16 cellular contexts compared by ENCODE assay signal in the genomic region with DNA sequence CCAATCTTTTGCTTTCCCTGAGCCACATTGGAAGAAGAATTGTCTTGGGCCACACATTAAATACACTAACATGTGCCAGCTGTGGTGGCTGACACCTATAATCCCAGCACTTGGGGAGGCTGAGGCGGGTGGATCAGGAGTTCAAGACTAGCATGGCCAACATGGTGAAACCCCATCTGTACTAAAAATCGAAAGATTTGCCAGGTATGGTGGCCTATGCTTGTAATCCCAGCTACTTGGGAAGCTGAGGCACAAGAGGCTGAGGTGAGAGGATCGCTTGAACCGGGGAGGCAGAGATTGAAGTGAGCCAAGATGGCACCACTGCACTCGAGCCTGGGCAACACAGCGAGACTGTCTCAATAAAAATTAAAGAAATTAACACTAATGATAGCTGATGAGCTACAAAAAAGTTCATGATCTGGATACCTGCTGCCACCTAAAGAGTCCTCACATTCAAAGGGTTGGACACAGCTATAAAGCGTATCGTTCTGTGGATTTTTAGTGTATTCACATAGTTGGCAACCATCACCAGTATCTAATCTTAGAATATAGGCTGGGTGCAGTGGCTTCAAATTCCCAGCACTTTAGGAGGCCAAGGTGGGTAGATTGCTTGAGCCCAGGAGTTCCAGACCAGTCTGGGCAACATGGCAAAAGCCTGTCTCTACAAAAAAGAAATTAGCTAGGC. TPM values are rescaled to one million over a fixed set of nuclear protein-coding genes. Genes with fewer than 3 reads are reported as not detected.
DNase-seq lines count a peak whose midpoint lies in the region; ATAC-seq, FAIRE-seq and TF ChIP-seq lines count a peak whose summit lies in the region.
"Had no signal": no experiment of that assay in that cellular context is flagged by ENCODE, and none has a peak within 500 bp of the region (broad histone marks: within the 10 kb centered on the region; RNA-seq: fewer than 3 reads in every experiment).

No MANE protein-coding gene starts in this region.

- no peaks in the 10 kb centered on the region for H3K9me3 ChIP-seq in K562 (replicated peaks; ENCODE audit: control insufficient read depth, insufficient read depth, low read depth, low read length)
- H3K9me3 ChIP-seq: thoracic aorta had no signal

- no peaks in the 10 kb centered on the region for H3K27me3 Mint-ChIP-seq in stimulated activated naive CD8-positive, alpha-beta T cell treated with anti-CD3 and anti-CD28 coated beads, Interleukin-15, Interleukin-2, amounts not matched to agents 100 ng/mL and 50 ng/mL, for 24 hours

- peak overlapping the region; percentile 11; the same call in 1 of the 3 replicates for H3K27ac ChIP-seq in K562 (ENCODE audit: extremely low read depth, low read depth, low read length)
- H3K27ac ChIP-seq: thoracic aorta had no signal

- H3K4me2 ChIP-seq in K562 (ENCODE audit: insufficient read depth, low read length), result no peak overlapping the region

- TF ChIP-seq RAD21 in K562 (CRISPR knock-in tag; conservative IDR thresholded peaks at IDR 0.05 in 1 of 2, IDR thresholded peaks at IDR 0.05 in 1 of 2), result no peak

- ATAC-seq in K562 (peak; percentile 46), GM21367 (IDR thresholded peaks at IDR 0.05; ENCODE audit: unreplicated experiment) (no peak)

- H4K20me1 ChIP-seq in K562 (replicated peaks; ENCODE audit: control insufficient read depth, insufficient read depth, low read length), result peaks cover 4% of the 10 kb centered on the region; the same call in 1 of the 2 replicates

- H3K36me3 ChIP-seq in K562 (ENCODE audit: control insufficient read depth, insufficient read depth, low read length), result peaks cover 46% of the 10 kb centered on the region

- H3K4me1 ChIP-seq in K562 (replicated peaks in 1 of 2; ENCODE audit: control insufficient read depth in 2 of 2, insufficient read depth in 2 of 2, low read length in 2 of 2), result peaks cover 0 to 4% of the 10 kb centered on the region in 2 experiments; a peak in 1 of 5 replicates

- peak; percentile 67; the same call in 1 of the 2 replicates for TF ChIP-seq POLR2A in K562 (conservative IDR thresholded peaks at IDR 0.05)

- CTCF ChIA-PET in K562 (lab: Yijun Ruan, JAX; ENCODE audit: low intra/inter-chr PET ratio), result no interaction called here

- no peaks in the 10 kb centered on the region for H3K9me3 Mint-ChIP-seq in stimulated activated naive CD8-positive, alpha-beta T cell treated with anti-CD3 and anti-CD28 coated beads, Interleukin-15, Interleukin-2, amounts not matched to agents 100 ng/mL and 50 ng/mL, for 24 hours

- TF ChIP-seq EP300 in K562 (IDR thresholded peaks at IDR 0.05; ENCODE audit: low read length), result no peak

- H3K4me1 Mint-ChIP-seq in stimulated activated naive CD8-positive, alpha-beta T cell treated with anti-CD3 and anti-CD28 coated beads, Interleukin-15, Interleukin-2, amounts not matched to agents 100 ng/mL and 50 ng/mL, for 24 hours (ENCODE audit: low read depth), result peaks cover 9% of the 10 kb centered on the region

- in situ Hi-C loops in K562 (cut with MboI), result no loop called here
- in situ Hi-C loops in KBM-7 (cut with MboI; ENCODE audit: low pct_unique_long_range_greater_than_20kb, low sequenced_read_pairs), result no loop called here

- intact Hi-C loops in K562 (cut with micrococcal nuclease), result no loop called here

- POLR2A ChIA-PET in K562 (lab: Yijun Ruan, JAX), result interaction anchor here (1.0 to 1.9 kb wide), 7 partner anchors 11 to 77 kb away, joined by 3 to 7 read pairs (median 4); a partner anchor contains a TSS

- no peaks in the 10 kb centered on the region for H3K9me1 ChIP-seq in K562 (ENCODE audit: control insufficient read depth, insufficient read depth, low read length)

- H3K4me3 ChIP-seq in K562, result no peak overlapping the region
- H3K4me3 ChIP-seq: thoracic aorta had no signal

- peak; percentile 6 for DNase-seq in stimulated activated CD4-positive, alpha-beta T cell treated with anti-CD3 and anti-CD28 coated beads, Interleukin-1b, Interleukin-23, amount 100 ng/mL, for 48 hours
- no peak for DNase-seq in stimulated activated CD4-positive, alpha-beta T cell treated with anti-CD3 and anti-CD28 coated beads, Interleukin-12 subunit alpha, Interleukin-12 subunit beta, amount 100 ng/mL, for 4 hours
- peak; percentile 38 for DNase-seq in NAMALWA (ENCODE audit: low spot score)
- DNase-seq in K562 (ENCODE audit: extremely low read depth in 1 of 4, low spot score in 3 of 4), result peak in 1 of 4 experiments; percentile 31
- no peak for DNase-seq in KBM-7
- no peak for DNase-seq in NCI-H446 treated with DMSO at 0.1 percent for 48 hours (lab: John Stamatoyannopoulos, UW)
- DNase-seq: activated CD4-positive, CD25-positive, alpha-beta regulatory T cell; COR-L47; NCI-H1092; NCI-H345; right cardiac atrium; SHP77 treated with DMSO at 0.1 percent for 48 hours had no signal

- no peaks in the 10 kb centered on the region for H3K27me3 ChIP-seq in K562 (ENCODE audit: control insufficient read depth in 2 of 2, insufficient read depth in 2 of 2, low read length in 2 of 2)

- H3K27ac Mint-ChIP-seq in stimulated activated naive CD8-positive, alpha-beta T cell treated with anti-CD3 and anti-CD28 coated beads, Interleukin-15, Interleukin-2, amounts not matched to agents 100 ng/mL and 50 ng/mL, for 24 hours, result peak overlapping the region; percentile 6

- H3K9ac ChIP-seq in K562 (ENCODE audit: insufficient read depth in 1 of 2, low read depth in 2 of 2, low read length in 2 of 2), result no peak overlapping the region

- H3K79me2 ChIP-seq in K562 (ENCODE audit: control insufficient read depth, insufficient read depth, low read length), result no peaks in the 10 kb centered on the region

- 74% methylated on average over 8 of the region's 8 CpGs for WGBS in K562 (ENCODE audit: insufficient coverage, low coverage, missing lambda C conversion rate)

- FAIRE-seq in K562 (lab: Jason Lieb, UNC), result no peak

- no peak overlapping the region for H3K4me3 Mint-ChIP-seq in stimulated activated naive CD8-positive, alpha-beta T cell treated with anti-CD3 and anti-CD28 coated beads, Interleukin-15, Interleukin-2, amounts not matched to agents 100 ng/mL and 50 ng/mL, for 24 hours

- no peak overlapping the region for H2AFZ ChIP-seq in K562 (ENCODE audit: low read depth, low read length)

- no peak for TF ChIP-seq CTCF in K562 (IDR thresholded peaks at IDR 0.05 in 2 of 3, conservative IDR thresholded peaks at IDR 0.05 in 1 of 3; ENCODE audit: insufficient read depth in 2 of 3, low read depth in 1 of 3, low read length in 3 of 3)

- no TSS peak for BruUV-seq in K562 (replicated peaks; lab: Mats Ljungman, UMichigan)

- H3K36me3 Mint-ChIP-seq in stimulated activated naive CD8-positive, alpha-beta T cell treated with anti-CD3 and anti-CD28 coated beads, Interleukin-15, Interleukin-2, amounts not matched to agents 100 ng/mL and 50 ng/mL, for 24 hours (ENCODE audit: low read depth), result peaks cover 36% of the 10 kb centered on the region

RNA-seq across cellular contexts. Expression of a gene that starts 3.4 kb away (rescaled TPM):
- not detected in 2 replicates for total RNA-seq in K562 (2011; cell fraction: chromatin; rRNA removed; ENCODE audit: low replicate concordance)
- not detected in 2 replicates for total RNA-seq in K562 (2011; cell fraction: nucleolus; rRNA removed)
- not detected in 2 replicates for total RNA-seq in K562 (2011; cell fraction: nucleoplasm; rRNA removed)
- not detected in 2 replicates for total RNA-seq in K562 (2014; rRNA removed)
- total RNA-seq in K562 (2014; rRNA removed; fragmentation: Illumina TruSeq; extraction: Trizol), result not detected in 2 replicates
- not detected in 2 replicates for total RNA-seq in K562 (2015; rRNA removed; fragmentation: Illumina TruSeq; extraction: Trizol)
- total RNA-seq in K562 (2021), result not detected in 2 replicates
- not detected in 2 replicates for polyA plus RNA-seq in K562 (2011; rRNA removed)
- polyA plus RNA-seq in K562 (2011; cell fraction: cytosol; rRNA removed), result not detected in 2 replicates
- polyA plus RNA-seq in K562 (2011; cell fraction: nucleus; rRNA removed), result not detected in 2 replicates
- not detected in 2 replicates for polyA plus RNA-seq in K562 (2012)
- not detected in 2 replicates for polyA plus RNA-seq in K562 (2014; fragmentation: Illumina TruSeq; extraction: Trizol)
- not detected for polyA plus RNA-seq in K562 (2014; fragmentation: Nextera tagmentation; extraction: Ambion mirVana)
- polyA plus RNA-seq in K562 (2014; rRNA removed), result not detected in 2 replicates
- polyA minus RNA-seq in K562 (2011; rRNA and poly(A)+ RNA removed), result 0.42 TPM in 1 of 2 replicates, not detected in the other
- polyA minus RNA-seq in K562 (2011; cell fraction: cytosol; rRNA and poly(A)+ RNA removed), result not detected in 2 replicates
- polyA minus RNA-seq in K562 (2011; cell fraction: nucleus; rRNA and poly(A)+ RNA removed), result not detected in 2 replicates
- total RNA-seq: mononuclear cell, thoracic aorta had no signal

RNA-seq across cellular contexts. Expression of a gene that starts 14.3 kb away (rescaled TPM):
- total RNA-seq in K562 (2011; cell fraction: chromatin; rRNA removed; ENCODE audit: low replicate concordance), result 227 and 496 TPM in 2 replicates
- total RNA-seq in K562 (2011; cell fraction: nucleolus; rRNA removed), result 234 and 275 TPM in 2 replicates
- total RNA-seq in K562 (2011; cell fraction: nucleoplasm; rRNA removed), result 463 and 572 TPM in 2 replicates
- total RNA-seq in K562 (2014; rRNA removed) (497 and 537 TPM in 2 replicates), K562 (2014; rRNA removed; fragmentation: Illumina TruSeq; extraction: Trizol) (535 and 615 TPM in 2 replicates), K562 (2015; rRNA removed; fragmentation: Illumina TruSeq; extraction: Trizol) (587 and 664 TPM in 2 replicates), K562 (2021) (739 and 755 TPM in 2 replicates)
- polyA plus RNA-seq in K562 (2011; rRNA removed) (2,290 and 3,001 TPM in 2 replicates), K562 (2014; fragmentation: Illumina TruSeq; extraction: Trizol) (1,410 and 1,720 TPM in 2 replicates), K562 (2014; fragmentation: Nextera tagmentation; extraction: Ambion mirVana) (1,000 to 10,000 TPM in 1 of 2 experiments, 100 to 1,000 TPM in 1; 926 to 1,451 TPM), K562 (2014; rRNA removed) (981 and 1,026 TPM in 2 replicates)
- 907 and 2,175 TPM in 2 replicates for polyA plus RNA-seq in K562 (2011; cell fraction: cytosol; rRNA removed)
- polyA plus RNA-seq in K562 (2011; cell fraction: nucleus; rRNA removed), result 371 and 679 TPM in 2 replicates
- 741 and 1,455 TPM in 2 replicates for polyA plus RNA-seq in K562 (2012)
- 3,343 and 3,532 TPM in 2 replicates for polyA minus RNA-seq in K562 (2011; rRNA and poly(A)+ RNA removed)
- polyA minus RNA-seq in K562 (2011; cell fraction: cytosol; rRNA and poly(A)+ RNA removed), result 1,176 and 1,311 TPM in 2 replicates
- 165 and 457 TPM in 2 replicates for polyA minus RNA-seq in K562 (2011; cell fraction: nucleus; rRNA and poly(A)+ RNA removed)

RNA-seq across cellular contexts. Expression of a gene that starts 47.0 kb away (rescaled TPM):
- total RNA-seq in K562 (2011; cell fraction: chromatin; rRNA removed; ENCODE audit: low replicate concordance), result not detected in 2 replicates
- not detected in 2 replicates for total RNA-seq in K562 (2011; cell fraction: nucleolus; rRNA removed)
- total RNA-seq in K562 (2011; cell fraction: nucleoplasm; rRNA removed), result not detected in 2 replicates
- not detected in 2 replicates for total RNA-seq in K562 (2014; rRNA removed)
- not detected in 2 replicates for total RNA-seq in K562 (2014; rRNA removed; fragmentation: Illumina TruSeq; extraction: Trizol)
- not detected in 2 replicates for total RNA-seq in K562 (2015; rRNA removed; fragmentation: Illumina TruSeq; extraction: Trizol)
- total RNA-seq in K562 (2021), result not detected in 2 replicates
- 0.04 TPM in 1 of 2 replicates, not detected in the other for polyA plus RNA-seq in K562 (2011; rRNA removed)
- not detected in 2 replicates for polyA plus RNA-seq in K562 (2011; cell fraction: cytosol; rRNA removed)
- not detected in 2 replicates for polyA plus RNA-seq in K562 (2011; cell fraction: nucleus; rRNA removed)
- not detected in 2 replicates for polyA plus RNA-seq in K562 (2012)
- not detected in 2 replicates for polyA plus RNA-seq in K562 (2014; fragmentation: Illumina TruSeq; extraction: Trizol)
- polyA plus RNA-seq in K562 (2014; fragmentation: Nextera tagmentation; extraction: Ambion mirVana), result not detected
- polyA plus RNA-seq in K562 (2014; rRNA removed), result not detected in 2 replicates
- not detected in 2 replicates for polyA minus RNA-seq in K562 (2011; rRNA and poly(A)+ RNA removed)
- not detected in 2 replicates for polyA minus RNA-seq in K562 (2011; cell fraction: cytosol; rRNA and poly(A)+ RNA removed)
- polyA minus RNA-seq in K562 (2011; cell fraction: nucleus; rRNA and poly(A)+ RNA removed), result not detected in 2 replicates
- total RNA-seq: thoracic aorta had no signal

Comparison
In these comparisons a context has a peak if more than half of its experiments do, and no peak if none do; other contexts are left out.
1. DNase-seq: peak in stimulated activated CD4-positive, alpha-beta T cell treated with anti-CD3 and anti-CD28 coated beads, Interleukin-1b, Interleukin-23, amount 100 ng/mL, for 48 hours (single experiment) and NAMALWA (single experiment); none in stimulated activated CD4-positive, alpha-beta T cell treated with anti-CD3 and anti-CD28 coated beads, Interleukin-12 subunit alpha, Interleukin-12 subunit beta, amount 100 ng/mL, for 4 hours (single experiment), KBM-7 (single experiment) and NCI-H446 treated with DMSO at 0.1 percent for 48 hours (single experiment).